11 cellular contexts compared by ENCODE assay signal in genomic region chr2:71935291-71935848, GRCh38.
DNase-seq lines count a peak whose midpoint lies in the region; ATAC-seq, FAIRE-seq and TF ChIP-seq lines count a peak whose summit lies in the region.
"Had no signal": no experiment of that assay in that cellular context is flagged by ENCODE, and none has a peak within 500 bp of the region (broad histone marks: within the 10 kb centered on the region; RNA-seq: fewer than 3 reads in every experiment).

No MANE protein-coding gene starts in this region.

- H3K27me3 ChIP-seq in rectal smooth muscle tissue (ENCODE audit: control insufficient read depth, insufficient read depth, low read length) (no peaks in the 10 kb centered on the region), HAP-1 (ENCODE audit: low read depth) (no peaks in the 10 kb centered on the region)

- no peaks in the 10 kb centered on the region for H3K9me3 ChIP-seq in HAP-1

- peak; percentile 42 for DNase-seq in AG09319 (ENCODE audit: extremely low read depth, low read depth)
- DNase-seq in T1000 (lab: John Stamatoyannopoulos, UW): peak; percentile 79
- peak; percentile 81 for DNase-seq in Right ventricle myocardium superior
- no peak for DNase-seq in HAP-1 (ENCODE audit: low spot score in 2 of 2)
- no peak for DNase-seq in cerebellar cortex (ENCODE audit: low spot score)
- DNase-seq in D721Med (ENCODE audit: insufficient read length, low spot score): no peak
- DNase-seq: NCI-H187 had no signal

- H3K4me1 ChIP-seq in rectal smooth muscle tissue (ENCODE audit: control insufficient read depth, insufficient read depth, low read length): peaks cover 10% of the 10 kb centered on the region
- no peaks in the 10 kb centered on the region for H3K4me1 ChIP-seq in HAP-1

- peak overlapping the region; percentile 51 for H3K27ac ChIP-seq in rectal smooth muscle tissue (ENCODE audit: low read depth, low read length)
- H3K27ac ChIP-seq: C4-2B had no signal

- ATAC-seq in Right ventricle myocardium superior (ENCODE audit: poor library complexity): peak; percentile 75
- ATAC-seq in HG03460 (IDR thresholded peaks at IDR 0.05; ENCODE audit: unreplicated experiment): no peak

- no peak for FAIRE-seq in D721Med (lab: Jason Lieb, UNC)

- H3K4me3 ChIP-seq in rectal smooth muscle tissue (ENCODE audit: low read length): no peak overlapping the region
- H3K4me3 ChIP-seq in HAP-1: no peak overlapping the region
- H3K4me3 ChIP-seq: skin epidermis had no signal

- H3K36me3 ChIP-seq in rectal smooth muscle tissue (ENCODE audit: control insufficient read depth, insufficient read depth, low read length): no peaks in the 10 kb centered on the region
- no peaks in the 10 kb centered on the region for H3K36me3 ChIP-seq in HAP-1 (replicated peaks)

- intact Hi-C loops in Right ventricle myocardium superior (cut with DNase I): no loop called here

- no peak overlapping the region for H3K9ac ChIP-seq in rectal smooth muscle tissue (ENCODE audit: low read length)

- TF ChIP-seq CTCF in AG09319 (IDR thresholded peaks at IDR 0.05; ENCODE audit: low read depth, low read length) (no peak), D721Med (IDR thresholded peaks at IDR 0.05; ENCODE audit: insufficient read depth, missing control alignments) (no peak)

- in situ Hi-C loops in HAP-1 (cut with MboI; ENCODE audit: low sequenced_read_pairs): loop anchor here (25.0 kb wide), 1 partner anchor 652 kb away; no protein-coding TSS in a partner anchor

Comparison
In these comparisons a context has a peak if more than half of its experiments do, and no peak if none do; other contexts are left out.
1. DNase-seq: peak in AG09319 (single experiment), T1000 (single experiment) and Right ventricle myocardium superior (single experiment); none in HAP-1 (0 of 2), cerebellar cortex (single experiment) and D721Med (single experiment).